ENCODE assay signal across 1 cellular context in the genomic region with DNA sequence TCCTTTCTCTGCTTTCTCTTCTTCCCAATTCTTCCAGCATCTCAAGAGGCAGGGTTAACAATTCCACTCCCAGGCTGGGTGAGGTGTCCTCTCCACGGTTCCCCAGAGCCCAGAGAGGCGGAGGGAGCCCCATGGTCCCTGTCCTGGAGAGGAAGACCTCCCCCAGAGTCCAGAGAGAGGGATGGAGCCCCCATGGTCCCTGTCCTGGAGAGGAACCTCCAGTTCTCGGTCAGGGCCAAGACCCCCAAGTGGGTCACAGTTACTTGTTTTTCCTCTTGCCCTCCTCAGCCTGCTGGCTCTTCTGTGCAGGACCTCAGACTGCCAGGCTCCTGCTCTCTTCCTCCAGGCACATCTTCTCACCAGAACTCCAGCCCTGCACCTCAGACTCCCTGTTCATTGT.
TF ChIP-seq lines count a peak whose summit lies in the region.

No MANE protein-coding gene starts in this region.

TF ChIP-seq in GM23338, 12 proteins besides CTCF, POLR2A, EP300 and RAD21 (continued from another document):
- TF ChIP-seq, protein P1, sequence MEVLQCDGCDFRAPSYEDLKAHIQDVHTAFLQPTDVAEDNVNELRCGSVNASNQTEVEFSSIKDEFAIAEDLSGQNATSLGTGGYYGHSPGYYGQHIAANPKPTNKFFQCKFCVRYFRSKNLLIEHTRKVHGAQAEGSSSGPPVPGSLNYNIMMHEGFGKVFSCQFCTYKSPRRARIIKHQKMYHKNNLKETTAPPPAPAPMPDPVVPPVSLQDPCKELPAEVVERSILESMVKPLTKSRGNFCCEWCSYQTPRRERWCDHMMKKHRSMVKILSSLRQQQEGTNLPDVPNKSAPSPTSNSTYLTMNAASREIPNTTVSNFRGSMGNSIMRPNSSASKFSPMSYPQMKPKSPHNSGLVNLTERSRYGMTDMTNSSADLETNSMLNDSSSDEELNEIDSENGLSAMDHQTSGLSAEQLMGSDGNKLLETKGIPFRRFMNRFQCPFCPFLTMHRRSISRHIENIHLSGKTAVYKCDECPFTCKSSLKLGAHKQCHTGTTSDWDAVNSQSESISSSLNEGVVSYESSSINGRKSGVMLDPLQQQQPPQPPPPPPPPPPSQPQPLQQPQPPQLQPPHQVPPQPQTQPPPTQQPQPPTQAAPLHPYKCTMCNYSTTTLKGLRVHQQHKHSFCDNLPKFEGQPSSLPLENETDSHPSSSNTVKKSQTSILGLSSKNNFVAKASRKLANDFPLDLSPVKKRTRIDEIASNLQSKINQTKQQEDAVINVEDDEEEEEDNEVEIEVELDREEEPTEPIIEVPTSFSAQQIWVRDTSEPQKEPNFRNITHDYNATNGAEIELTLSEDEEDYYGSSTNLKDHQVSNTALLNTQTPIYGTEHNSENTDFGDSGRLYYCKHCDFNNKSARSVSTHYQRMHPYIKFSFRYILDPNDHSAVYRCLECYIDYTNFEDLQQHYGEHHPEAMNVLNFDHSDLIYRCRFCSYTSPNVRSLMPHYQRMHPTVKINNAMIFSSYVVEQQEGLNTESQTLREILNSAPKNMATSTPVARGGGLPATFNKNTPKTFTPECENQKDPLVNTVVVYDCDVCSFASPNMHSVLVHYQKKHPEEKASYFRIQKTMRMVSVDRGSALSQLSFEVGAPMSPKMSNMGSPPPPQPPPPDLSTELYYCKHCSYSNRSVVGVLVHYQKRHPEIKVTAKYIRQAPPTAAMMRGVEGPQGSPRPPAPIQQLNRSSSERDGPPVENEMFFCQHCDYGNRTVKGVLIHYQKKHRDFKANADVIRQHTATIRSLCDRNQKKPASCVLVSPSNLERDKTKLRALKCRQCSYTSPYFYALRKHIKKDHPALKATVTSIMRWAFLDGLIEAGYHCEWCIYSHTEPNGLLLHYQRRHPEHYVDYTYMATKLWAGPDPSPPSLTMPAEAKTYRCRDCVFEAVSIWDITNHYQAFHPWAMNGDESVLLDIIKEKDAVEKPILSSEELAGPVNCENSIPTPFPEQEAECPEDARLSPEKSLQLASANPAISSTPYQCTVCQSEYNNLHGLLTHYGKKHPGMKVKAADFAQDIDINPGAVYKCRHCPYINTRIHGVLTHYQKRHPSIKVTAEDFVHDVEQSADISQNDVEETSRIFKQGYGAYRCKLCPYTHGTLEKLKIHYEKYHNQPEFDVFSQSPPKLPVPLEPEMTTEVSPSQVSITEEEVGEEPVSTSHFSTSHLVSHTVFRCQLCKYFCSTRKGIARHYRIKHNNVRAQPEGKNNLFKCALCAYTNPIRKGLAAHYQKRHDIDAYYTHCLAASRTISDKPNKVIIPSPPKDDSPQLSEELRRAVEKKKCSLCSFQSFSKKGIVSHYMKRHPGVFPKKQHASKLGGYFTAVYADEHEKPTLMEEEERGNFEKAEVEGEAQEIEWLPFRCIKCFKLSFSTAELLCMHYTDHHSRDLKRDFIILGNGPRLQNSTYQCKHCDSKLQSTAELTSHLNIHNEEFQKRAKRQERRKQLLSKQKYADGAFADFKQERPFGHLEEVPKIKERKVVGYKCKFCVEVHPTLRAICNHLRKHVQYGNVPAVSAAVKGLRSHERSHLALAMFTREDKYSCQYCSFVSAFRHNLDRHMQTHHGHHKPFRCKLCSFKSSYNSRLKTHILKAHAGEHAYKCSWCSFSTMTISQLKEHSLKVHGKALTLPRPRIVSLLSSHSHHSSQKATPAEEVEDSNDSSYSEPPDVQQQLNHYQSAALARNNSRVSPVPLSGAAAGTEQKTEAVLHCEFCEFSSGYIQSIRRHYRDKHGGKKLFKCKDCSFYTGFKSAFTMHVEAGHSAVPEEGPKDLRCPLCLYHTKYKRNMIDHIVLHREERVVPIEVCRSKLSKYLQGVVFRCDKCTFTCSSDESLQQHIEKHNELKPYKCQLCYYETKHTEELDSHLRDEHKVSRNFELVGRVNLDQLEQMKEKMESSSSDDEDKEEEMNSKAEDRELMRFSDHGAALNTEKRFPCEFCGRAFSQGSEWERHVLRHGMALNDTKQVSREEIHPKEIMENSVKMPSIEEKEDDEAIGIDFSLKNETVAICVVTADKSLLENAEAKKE (CRISPR knock-in tag; IDR thresholded peaks at IDR 0.05) = no peak
- TF ChIP-seq EZH2 (IDR thresholded peaks at IDR 0.05; ENCODE audit: low read depth, unreplicated experiment) = no peak
- TF ChIP-seq EZH2phosphoT487 (IDR thresholded peaks at IDR 0.05; ENCODE audit: unreplicated experiment) = no peak
- no peak for TF ChIP-seq NANOG (IDR thresholded peaks at IDR 0.05; ENCODE audit: borderline replicate concordance)
- TF ChIP-seq JUNB (IDR thresholded peaks at IDR 0.05; ENCODE audit: unreplicated experiment) = no peak
- TF ChIP-seq STAT1 (IDR thresholded peaks at IDR 0.05; ENCODE audit: unreplicated experiment) = no peak
- TF ChIP-seq, protein P2, sequence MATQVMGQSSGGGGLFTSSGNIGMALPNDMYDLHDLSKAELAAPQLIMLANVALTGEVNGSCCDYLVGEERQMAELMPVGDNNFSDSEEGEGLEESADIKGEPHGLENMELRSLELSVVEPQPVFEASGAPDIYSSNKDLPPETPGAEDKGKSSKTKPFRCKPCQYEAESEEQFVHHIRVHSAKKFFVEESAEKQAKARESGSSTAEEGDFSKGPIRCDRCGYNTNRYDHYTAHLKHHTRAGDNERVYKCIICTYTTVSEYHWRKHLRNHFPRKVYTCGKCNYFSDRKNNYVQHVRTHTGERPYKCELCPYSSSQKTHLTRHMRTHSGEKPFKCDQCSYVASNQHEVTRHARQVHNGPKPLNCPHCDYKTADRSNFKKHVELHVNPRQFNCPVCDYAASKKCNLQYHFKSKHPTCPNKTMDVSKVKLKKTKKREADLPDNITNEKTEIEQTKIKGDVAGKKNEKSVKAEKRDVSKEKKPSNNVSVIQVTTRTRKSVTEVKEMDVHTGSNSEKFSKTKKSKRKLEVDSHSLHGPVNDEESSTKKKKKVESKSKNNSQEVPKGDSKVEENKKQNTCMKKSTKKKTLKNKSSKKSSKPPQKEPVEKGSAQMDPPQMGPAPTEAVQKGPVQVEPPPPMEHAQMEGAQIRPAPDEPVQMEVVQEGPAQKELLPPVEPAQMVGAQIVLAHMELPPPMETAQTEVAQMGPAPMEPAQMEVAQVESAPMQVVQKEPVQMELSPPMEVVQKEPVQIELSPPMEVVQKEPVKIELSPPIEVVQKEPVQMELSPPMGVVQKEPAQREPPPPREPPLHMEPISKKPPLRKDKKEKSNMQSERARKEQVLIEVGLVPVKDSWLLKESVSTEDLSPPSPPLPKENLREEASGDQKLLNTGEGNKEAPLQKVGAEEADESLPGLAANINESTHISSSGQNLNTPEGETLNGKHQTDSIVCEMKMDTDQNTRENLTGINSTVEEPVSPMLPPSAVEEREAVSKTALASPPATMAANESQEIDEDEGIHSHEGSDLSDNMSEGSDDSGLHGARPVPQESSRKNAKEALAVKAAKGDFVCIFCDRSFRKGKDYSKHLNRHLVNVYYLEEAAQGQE (IDR thresholded peaks at IDR 0.05; ENCODE audit: unreplicated experiment) = no peak
